In the genomic region with DNA sequence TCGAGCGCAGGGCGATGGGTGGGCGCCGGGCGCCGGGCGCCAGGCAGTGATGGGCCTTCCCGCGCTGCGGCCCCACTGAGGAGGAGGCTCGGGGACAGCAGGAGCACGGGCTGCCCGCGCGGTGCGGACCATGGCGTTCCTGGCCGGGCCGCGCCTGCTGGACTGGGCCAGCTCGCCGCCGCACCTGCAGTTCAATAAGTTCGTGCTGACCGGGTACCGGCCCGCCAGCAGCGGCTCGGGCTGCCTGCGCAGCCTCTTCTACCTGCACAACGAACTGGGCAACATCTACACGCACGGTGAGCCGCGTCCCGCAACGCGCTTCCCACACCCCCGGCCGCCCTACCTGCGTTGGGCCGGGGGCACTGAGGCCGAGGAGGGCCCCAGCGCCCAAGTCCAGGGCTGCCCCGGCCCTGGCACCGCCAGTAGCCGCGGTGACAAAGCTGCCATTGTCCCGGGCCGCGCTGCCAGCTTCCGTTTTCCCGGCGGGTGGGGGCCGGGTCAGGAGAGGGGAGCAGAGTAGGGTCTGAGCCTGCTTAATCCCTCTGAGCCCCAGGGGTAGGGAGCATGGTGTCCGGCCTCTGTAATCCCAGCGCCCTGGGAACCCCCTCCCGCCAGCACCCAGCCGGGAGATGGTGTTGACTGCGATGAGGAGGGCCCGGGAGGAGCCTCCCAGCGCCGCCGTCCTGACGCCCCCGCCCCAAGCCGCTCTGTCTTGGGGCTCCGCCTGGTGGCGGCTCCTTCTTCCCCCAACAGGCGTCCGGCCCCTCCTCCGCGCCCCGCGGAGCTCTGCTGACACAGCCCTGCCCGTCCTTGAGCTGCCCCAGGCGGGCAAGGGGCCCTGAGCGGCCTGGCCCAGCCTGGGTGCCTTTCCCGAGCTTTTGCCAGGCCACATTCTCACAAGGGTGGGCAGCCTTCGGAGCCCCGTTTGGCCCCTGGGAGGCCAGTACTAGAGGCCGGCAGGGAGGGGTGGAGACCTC, we compare ENCODE assay signal across 8 cellular contexts. TPM values are rescaled to one million over a fixed set of nuclear protein-coding genes. Genes with fewer than 3 reads are reported as not detected.
DNase-seq lines count a peak whose midpoint lies in the region; ATAC-seq and TF ChIP-seq lines count a peak whose summit lies in the region.

No MANE protein-coding gene starts in this region.

- H3K9me3 Mint-ChIP-seq in activated CD8-positive, alpha-beta T cell treated with anti-CD3 and anti-CD28 coated beads for 36 hours, result no peaks in the 10 kb centered on the region
- no peaks in the 10 kb centered on the region for H3K9me3 Mint-ChIP-seq in endodermal cell

- POLR2A ChIA-PET in activated CD8-positive, alpha-beta T cell treated with anti-CD3 and anti-CD28 coated beads for 36 hours (lab: Charles Lee), result interaction anchor here (0.7 to 2.4 kb wide), 10 partner anchors 9 to 890 kb away, joined by 3 to 20 read pairs (median 4); a partner anchor contains a TSS

- TF ChIP-seq CTCF in activated CD8-positive, alpha-beta T cell treated with anti-CD3 and anti-CD28 coated beads for 36 hours (IDR thresholded peaks at IDR 0.05), result peak; percentile 76
- peak; percentile 77 for TF ChIP-seq CTCF in endodermal cell (conservative IDR thresholded peaks at IDR 0.05)

- H3K27me3 Mint-ChIP-seq in activated CD8-positive, alpha-beta T cell treated with anti-CD3 and anti-CD28 coated beads for 36 hours, result peaks cover 19% of the 10 kb centered on the region
- H3K27me3 Mint-ChIP-seq in endodermal cell (ENCODE audit: insufficient read depth), result peaks cover 34% of the 10 kb centered on the region

- H3K27me3 ChIP-seq in endodermal cell (ENCODE audit: control insufficient read depth, insufficient read depth, low read length, poor library complexity, severe bottlenecking), result no peaks in the 10 kb centered on the region

- H3K9ac ChIP-seq in endodermal cell (ENCODE audit: extremely low read depth, low read length, poor library complexity, severe bottlenecking), result peak overlapping the region; percentile 38

- H3K36me3 ChIP-seq in endodermal cell (ENCODE audit: control insufficient read depth, insufficient read depth, low read length), result no peaks in the 10 kb centered on the region
- H3K36me3 ChIP-seq in mesodermal cell (ENCODE audit: control insufficient read depth, insufficient read depth, low read length), result peaks cover 23% of the 10 kb centered on the region

- peak; percentile 5 for DNase-seq in NCI-H1105 treated with DMSO at 0.1 percent for 48 hours (lab: John Stamatoyannopoulos, UW)
- no peak for DNase-seq in NCI-H1105 (lab: John Stamatoyannopoulos, UW)
- DNase-seq in NCI-H82 (lab: John Stamatoyannopoulos, UW), result peak; percentile 89
- peak; percentile 93 for DNase-seq in activated CD8-positive, alpha-beta T cell treated with anti-CD3 and anti-CD28 coated beads for 36 hours
- peak; percentile 94 for DNase-seq in endodermal cell
- DNase-seq in stimulated activated CD8-positive, alpha-beta memory T cell treated with anti-CD3 and anti-CD28 coated beads, Interleukin-2, amount 100 ng/mL, for 48 hours (ENCODE audit: low read depth in 2 of 2), result peak; percentile 75 to 79

- peaks cover 23% of the 10 kb centered on the region for H3K4me1 Mint-ChIP-seq in activated CD8-positive, alpha-beta T cell treated with anti-CD3 and anti-CD28 coated beads for 36 hours (ENCODE audit: low read depth)
- peaks cover 4% of the 10 kb centered on the region for H3K4me1 Mint-ChIP-seq in endodermal cell

- H3K9me3 ChIP-seq in endodermal cell (ENCODE audit: control insufficient read depth, low read length) (no peaks in the 10 kb centered on the region), mesodermal cell (ENCODE audit: control insufficient read depth, low read length) (no peaks in the 10 kb centered on the region)

- WGBS in endodermal cell (ENCODE audit: insufficient coverage in 1 of 2, insufficient read length in 1 of 2), 2 experiments, result 1 to 2% methylated on average over 28 to 83 of the region's 83 CpGs
- WGBS in mesodermal cell (ENCODE audit: insufficient coverage in 2 of 2), 2 experiments, result 1% methylated on average over 60 to 75 of the region's 83 CpGs

- H3K4me3 ChIP-seq in endodermal cell (ENCODE audit: low read length) (peak overlapping the region; percentile 80), mesodermal cell (ENCODE audit: extremely low read depth, insufficient read depth, low read length, poor library complexity, severe bottlenecking) (peak overlapping the region; percentile 64)

- intact Hi-C loops in activated CD8-positive, alpha-beta T cell treated with anti-CD3 and anti-CD28 coated beads for 36 hours (cut with micrococcal nuclease), result no loop called here

- peaks cover 23% of the 10 kb centered on the region for H3K36me3 Mint-ChIP-seq in activated CD8-positive, alpha-beta T cell treated with anti-CD3 and anti-CD28 coated beads for 36 hours (ENCODE audit: low read depth)
- peaks cover 14% of the 10 kb centered on the region for H3K36me3 Mint-ChIP-seq in endodermal cell (ENCODE audit: low read depth)

- CTCF ChIA-PET in activated CD8-positive, alpha-beta T cell treated with anti-CD3 and anti-CD28 coated beads for 36 hours (lab: Charles Lee), result interaction anchor here (0.6 to 1.7 kb wide), 13 partner anchors 8 to 125 kb away, joined by 3 to 14 read pairs (median 4); a partner anchor contains a TSS

- H3K4me1 ChIP-seq in endodermal cell (ENCODE audit: control insufficient read depth, insufficient read depth, low read length) (peaks cover 14% of the 10 kb centered on the region), mesodermal cell (ENCODE audit: control insufficient read depth, insufficient read depth, low read length, poor library complexity, severe bottlenecking) (no peaks in the 10 kb centered on the region)

- H3K27ac Mint-ChIP-seq in activated CD8-positive, alpha-beta T cell treated with anti-CD3 and anti-CD28 coated beads for 36 hours, result no peak overlapping the region
- H3K27ac Mint-ChIP-seq in endodermal cell, result no peak overlapping the region

- peak overlapping the region; percentile 79 for H3K4me3 Mint-ChIP-seq in activated CD8-positive, alpha-beta T cell treated with anti-CD3 and anti-CD28 coated beads for 36 hours
- H3K4me3 Mint-ChIP-seq in endodermal cell, result peak overlapping the region; percentile 64

- ATAC-seq in HG02943 (IDR thresholded peaks at IDR 0.05; ENCODE audit: low read depth, unreplicated experiment), result peak; percentile 5
- ATAC-seq in activated CD8-positive, alpha-beta T cell treated with anti-CD3 and anti-CD28 coated beads for 36 hours, result peak; percentile 79

- H3K27ac ChIP-seq in endodermal cell (ENCODE audit: low read depth, low read length) (peak overlapping the region; percentile 49), mesodermal cell (ENCODE audit: low read depth, low read length, severe bottlenecking) (no peak overlapping the region)

RNA-seq across cellular contexts. Expression of a gene that starts 0.7 kb away (rescaled TPM):
- 10 to 100 TPM; 29.4 to 30.4 TPM for total RNA-seq in activated CD8-positive, alpha-beta T cell treated with anti-CD3 and anti-CD28 coated beads for 36 hours
- total RNA-seq in endodermal cell, result 10 to 100 TPM; 30.5 to 32.0 TPM
- 26.0 TPM for polyA plus RNA-seq in endodermal cell (2013, experiment 1 of 2)
- 23.2 TPM for polyA plus RNA-seq in endodermal cell (2013, experiment 2 of 2)
- polyA plus RNA-seq in mesodermal cell (2013, experiment 1 of 2), result 10.6 TPM
- 9.6 TPM for polyA plus RNA-seq in mesodermal cell (2013, experiment 2 of 2)

RNA-seq across cellular contexts. Expression of a gene that starts 5.8 kb away (rescaled TPM):
- total RNA-seq in activated CD8-positive, alpha-beta T cell treated with anti-CD3 and anti-CD28 coated beads for 36 hours, result under 1 TPM in 1 of 2 experiments, not detected in 1; 0.22 TPM
- 1 to 10 TPM; 5.0 to 8.4 TPM for total RNA-seq in endodermal cell
- 2.5 TPM for polyA plus RNA-seq in endodermal cell (2013, experiment 1 of 2)
- polyA plus RNA-seq in endodermal cell (2013, experiment 2 of 2), result 3.9 TPM
- 2.3 TPM for polyA plus RNA-seq in mesodermal cell (2013, experiment 1 of 2)
- polyA plus RNA-seq in mesodermal cell (2013, experiment 2 of 2), result 1.6 TPM

RNA-seq across cellular contexts. Expression of a gene that starts 10.4 kb away (rescaled TPM):
- total RNA-seq in activated CD8-positive, alpha-beta T cell treated with anti-CD3 and anti-CD28 coated beads for 36 hours, result 100 to 1,000 TPM; 121 to 123 TPM
- 100 to 1,000 TPM in 1 of 2 donors, 10 to 100 TPM in 1; 88.5 to 101 TPM for total RNA-seq in endodermal cell
- 42.5 TPM for polyA plus RNA-seq in endodermal cell (2013, experiment 1 of 2)
- polyA plus RNA-seq in endodermal cell (2013, experiment 2 of 2), result 36.6 TPM
- polyA plus RNA-seq in mesodermal cell (2013, experiment 1 of 2), result 26.0 TPM
- polyA plus RNA-seq in mesodermal cell (2013, experiment 2 of 2), result 21.5 TPM

RNA-seq across cellular contexts. Expression of a gene that starts 42.9 kb away (rescaled TPM):
- not detected for total RNA-seq in activated CD8-positive, alpha-beta T cell treated with anti-CD3 and anti-CD28 coated beads for 36 hours
- total RNA-seq in endodermal cell, result under 1 TPM in 1 of 2 donors, not detected in 1; 0.18 TPM
- not detected for polyA plus RNA-seq in endodermal cell (2013, experiment 1 of 2)
- 0.12 TPM for polyA plus RNA-seq in endodermal cell (2013, experiment 2 of 2)
- not detected for polyA plus RNA-seq in mesodermal cell (2013, experiment 1 of 2)
- not detected for polyA plus RNA-seq in mesodermal cell (2013, experiment 2 of 2)

RNA-seq across cellular contexts. Expression of a gene that starts 48.1 kb away (rescaled TPM):
- not detected for total RNA-seq in activated CD8-positive, alpha-beta T cell treated with anti-CD3 and anti-CD28 coated beads for 36 hours
- total RNA-seq in endodermal cell, result 100 to 1,000 TPM; 404 to 572 TPM
- polyA plus RNA-seq in endodermal cell (2013, experiment 1 of 2), result 135 TPM
- polyA plus RNA-seq in endodermal cell (2013, experiment 2 of 2), result 120 TPM
- polyA plus RNA-seq in mesodermal cell (2013, experiment 1 of 2), result 55.8 TPM
- polyA plus RNA-seq in mesodermal cell (2013, experiment 2 of 2), result 47.6 TPM

Comparison
In these comparisons a context has a peak if more than half of its experiments do, and no peak if none do; other contexts are left out.
1. RNA of a gene that starts 5.8 kb away (total RNA-seq): 5.0 to 8.4 TPM in endodermal cell; 0.22 TPM in activated CD8-positive, alpha-beta T cell treated with anti-CD3 and anti-CD28 coated beads for 36 hours; every median in the first group is over 4 times any median in the second.